In the genomic region with DNA sequence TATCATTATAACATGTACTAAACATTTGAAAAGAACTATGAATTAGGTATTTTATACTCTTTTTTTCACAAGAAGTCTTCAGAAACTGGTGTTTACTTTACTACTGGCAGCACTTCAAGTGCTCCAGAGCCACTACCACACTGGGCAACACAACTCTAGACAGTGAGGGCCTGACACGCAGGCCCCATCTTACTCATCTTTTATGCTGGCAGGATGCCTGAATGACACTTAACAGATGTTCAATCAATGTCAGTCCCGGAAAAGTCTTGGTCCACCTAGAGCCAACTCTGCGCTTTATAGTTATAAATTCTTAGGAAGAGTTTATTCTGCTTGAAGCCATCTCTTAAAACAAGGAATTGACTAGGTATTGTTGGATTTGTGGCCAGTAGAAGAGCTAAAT, we compare ENCODE assay signal across 8 cellular contexts. TPM values are rescaled to one million over a fixed set of nuclear protein-coding genes. Genes with fewer than 3 reads are reported as not detected.
DNase-seq lines count a peak whose midpoint lies in the region; ATAC-seq and TF ChIP-seq lines count a peak whose summit lies in the region.

No MANE protein-coding gene starts in this region.

- no peaks in the 10 kb centered on the region for H3K9me3 ChIP-seq in SJCRH30 (replicated peaks)

- no peak for TF ChIP-seq CTCF in mesothelial cell of epicardium (IDR thresholded peaks at IDR 0.05; ENCODE audit: unreplicated experiment)

- H3K4me3 Mint-ChIP-seq in mesothelial cell of epicardium = no peak overlapping the region

- H3K9me3 Mint-ChIP-seq in mesothelial cell of epicardium = no peaks in the 10 kb centered on the region

- peak; percentile 39 for ATAC-seq in HG03469 (IDR thresholded peaks at IDR 0.05; ENCODE audit: unreplicated experiment)
- no peak for ATAC-seq in GM18861 (IDR thresholded peaks at IDR 0.05; ENCODE audit: unreplicated experiment)

- peaks cover 33% of the 10 kb centered on the region for H3K4me1 Mint-ChIP-seq in mesothelial cell of epicardium

- no peaks in the 10 kb centered on the region for H3K27me3 ChIP-seq in SJCRH30

- H3K27me3 Mint-ChIP-seq in mesothelial cell of epicardium (ENCODE audit: low read depth) = no peaks in the 10 kb centered on the region

- no peak overlapping the region for H3K4me3 ChIP-seq in SJCRH30

- H3K36me3 ChIP-seq in SJCRH30 = no peaks in the 10 kb centered on the region

- H3K36me3 Mint-ChIP-seq in mesothelial cell of epicardium = no peaks in the 10 kb centered on the region

- H3K27ac Mint-ChIP-seq in mesothelial cell of epicardium = peak overlapping the region; percentile 77

- no peak overlapping the region for H3K27ac ChIP-seq in SJCRH30

- DNase-seq in DMS53 treated with DMSO at 0.1 percent for 48 hours (lab: John Stamatoyannopoulos, UW; ENCODE audit: unreplicated experiment) (peak; percentile 87), mesothelial cell of epicardium (ENCODE audit: low spot score in 2 of 2, unreplicated experiment in 2 of 2) (no peak), SJCRH30 (no peak), cerebellum (ENCODE audit: low spot score) (no peak), amniotic stem cell (lab: John Stamatoyannopoulos, UW) (no peak)
- DNase-seq in activated naive CD4-positive, alpha-beta T cell treated with anti-CD3 and anti-CD28 coated beads, Interleukin-2, amount 50 U/mL, for 16 hours = peak; percentile 25

- no peaks in the 10 kb centered on the region for H3K4me1 ChIP-seq in SJCRH30

RNA-seq across cellular contexts. Expression of a gene that starts 8.7 kb away (rescaled TPM):
- total RNA-seq in mesothelial cell of epicardium = 19.0 to 21.1 TPM (median 20.6 TPM) in 3 replicates
- total RNA-seq in SJCRH30 (2014; rRNA removed; shearing (Covaris generic)) = 14.8 and 18.8 TPM in 2 replicates
- 10.1 TPM for total RNA-seq in cerebellum

Comparison
In these comparisons a context has a peak if more than half of its experiments do, and no peak if none do; other contexts are left out.
1. DNase-seq: peak in DMS53 treated with DMSO at 0.1 percent for 48 hours (single experiment) and activated naive CD4-positive, alpha-beta T cell treated with anti-CD3 and anti-CD28 coated beads, Interleukin-2, amount 50 U/mL, for 16 hours (single experiment); none in mesothelial cell of epicardium (0 of 2), SJCRH30 (0 of 2), cerebellum (single experiment) and amniotic stem cell (single experiment).